In the genomic region with DNA sequence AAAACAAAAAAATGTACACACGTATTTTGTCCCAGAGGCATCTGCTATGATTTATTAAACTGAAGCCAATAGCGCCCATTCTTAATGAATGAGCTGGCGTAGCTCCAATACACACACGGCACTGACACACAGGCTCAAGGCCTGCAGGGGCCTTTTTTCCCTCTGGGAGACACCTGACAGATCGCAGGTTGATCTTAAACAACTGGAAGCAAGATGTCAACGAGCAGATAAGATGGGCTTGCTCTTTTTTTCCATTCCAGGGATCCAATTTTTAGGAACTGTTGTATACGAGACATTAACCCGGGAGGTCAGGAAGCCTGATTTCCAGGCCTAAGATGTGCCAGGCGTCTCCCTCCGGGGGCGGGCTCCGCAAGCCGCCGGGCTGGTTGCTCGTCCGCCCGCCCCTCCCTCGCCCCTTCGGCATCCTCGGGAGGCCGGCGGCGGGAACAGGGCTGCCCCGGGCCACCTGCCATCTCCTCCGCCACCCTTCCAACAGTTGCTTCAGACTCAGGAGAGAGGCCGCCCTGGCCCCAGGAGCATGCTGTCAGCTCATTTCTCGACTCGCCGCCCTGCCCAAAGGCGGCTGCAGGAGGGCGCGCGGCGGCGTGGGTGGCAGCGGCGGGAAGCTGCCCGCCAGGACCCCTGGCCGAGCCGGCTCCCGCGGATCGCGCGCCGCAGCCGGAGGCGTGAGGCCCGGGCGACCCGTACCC, we compare ENCODE assay signal across 2 cellular contexts.
A peak's percentile ranks its signal among the peaks of the same experiment; 100 is the strongest.
TF ChIP-seq lines count a peak whose summit lies in the region.

No MANE protein-coding gene starts in this region.

TF ChIP-seq in HEK293T, 16 proteins besides CTCF, POLR2A, EP300 and RAD21 (continued from another document):
- TF ChIP-seq, protein P1, sequence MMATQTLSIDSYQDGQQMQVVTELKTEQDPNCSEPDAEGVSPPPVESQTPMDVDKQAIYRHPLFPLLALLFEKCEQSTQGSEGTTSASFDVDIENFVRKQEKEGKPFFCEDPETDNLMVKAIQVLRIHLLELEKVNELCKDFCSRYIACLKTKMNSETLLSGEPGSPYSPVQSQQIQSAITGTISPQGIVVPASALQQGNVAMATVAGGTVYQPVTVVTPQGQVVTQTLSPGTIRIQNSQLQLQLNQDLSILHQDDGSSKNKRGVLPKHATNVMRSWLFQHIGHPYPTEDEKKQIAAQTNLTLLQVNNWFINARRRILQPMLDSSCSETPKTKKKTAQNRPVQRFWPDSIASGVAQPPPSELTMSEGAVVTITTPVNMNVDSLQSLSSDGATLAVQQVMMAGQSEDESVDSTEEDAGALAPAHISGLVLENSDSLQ (IDR thresholded peaks at IDR 0.05): peak; percentile 60
- TF ChIP-seq BHLHE40 (IDR thresholded peaks at IDR 0.05; ENCODE audit: borderline replicate concordance) (no peak), ELF4 (IDR thresholded peaks at IDR 0.05) (no peak), TARDBP (IDR thresholded peaks at IDR 0.05) (no peak), L3MBTL2 (conservative IDR thresholded peaks at IDR 0.05) (0 out of 2 replicates have a peak, but pooled peaks have one; percentile 30), ARNT (IDR thresholded peaks at IDR 0.05) (no peak)

TF ChIP-seq in HepG2, 621 proteins besides CTCF, POLR2A, EP300 and RAD21 (continued from another document and continues in another):
- TF ChIP-seq, protein P2, sequence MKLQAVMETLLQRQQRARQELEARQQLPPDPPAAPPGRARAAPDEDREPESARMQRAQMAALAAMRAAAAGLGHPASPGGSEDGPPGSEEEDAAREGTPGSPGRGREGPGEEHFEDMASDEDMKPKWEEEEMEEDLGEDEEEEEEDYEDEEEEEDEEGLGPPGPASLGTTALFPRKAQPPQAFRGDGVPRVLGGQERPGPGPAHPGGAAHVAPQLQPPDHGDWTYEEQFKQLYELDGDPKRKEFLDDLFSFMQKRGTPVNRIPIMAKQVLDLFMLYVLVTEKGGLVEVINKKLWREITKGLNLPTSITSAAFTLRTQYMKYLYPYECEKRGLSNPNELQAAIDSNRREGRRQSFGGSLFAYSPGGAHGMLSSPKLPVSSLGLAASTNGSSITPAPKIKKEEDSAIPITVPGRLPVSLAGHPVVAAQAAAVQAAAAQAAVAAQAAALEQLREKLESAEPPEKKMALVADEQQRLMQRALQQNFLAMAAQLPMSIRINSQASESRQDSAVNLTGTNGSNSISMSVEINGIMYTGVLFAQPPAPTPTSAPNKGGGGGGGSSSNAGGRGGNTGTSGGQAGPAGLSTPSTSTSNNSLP (IDR thresholded peaks at IDR 0.05; ENCODE audit: low read depth, low read length): no peak
- TF ChIP-seq MYNN (CRISPR knock-in tag; IDR thresholded peaks at IDR 0.05; ENCODE audit: low read depth): no peak
- TF ChIP-seq ZBTB26 (CRISPR knock-in tag; IDR thresholded peaks at IDR 0.05; ENCODE audit: borderline replicate concordance): no peak
- no peak for TF ChIP-seq SRY (CRISPR knock-in tag; IDR thresholded peaks at IDR 0.05)
- TF ChIP-seq ZMYM4 (CRISPR knock-in tag; IDR thresholded peaks at IDR 0.05): no peak
- no peak for TF ChIP-seq SOX13 (IDR thresholded peaks at IDR 0.05)
- no peak for TF ChIP-seq SOX13 (CRISPR knock-in tag; conservative IDR thresholded peaks at IDR 0.05 in 1 of 2, IDR thresholded peaks at IDR 0.05 in 1 of 2)
- TF ChIP-seq ZNF263 (CRISPR knock-in tag; IDR thresholded peaks at IDR 0.05): no peak
- no peak for TF ChIP-seq ZKSCAN1 (IDR thresholded peaks at IDR 0.05; ENCODE audit: low read length)
- no peak for TF ChIP-seq ATF7 (IDR thresholded peaks at IDR 0.05)
- no peak for TF ChIP-seq ATF7 (CRISPR knock-in tag; IDR thresholded peaks at IDR 0.05)
- TF ChIP-seq, protein P3, sequence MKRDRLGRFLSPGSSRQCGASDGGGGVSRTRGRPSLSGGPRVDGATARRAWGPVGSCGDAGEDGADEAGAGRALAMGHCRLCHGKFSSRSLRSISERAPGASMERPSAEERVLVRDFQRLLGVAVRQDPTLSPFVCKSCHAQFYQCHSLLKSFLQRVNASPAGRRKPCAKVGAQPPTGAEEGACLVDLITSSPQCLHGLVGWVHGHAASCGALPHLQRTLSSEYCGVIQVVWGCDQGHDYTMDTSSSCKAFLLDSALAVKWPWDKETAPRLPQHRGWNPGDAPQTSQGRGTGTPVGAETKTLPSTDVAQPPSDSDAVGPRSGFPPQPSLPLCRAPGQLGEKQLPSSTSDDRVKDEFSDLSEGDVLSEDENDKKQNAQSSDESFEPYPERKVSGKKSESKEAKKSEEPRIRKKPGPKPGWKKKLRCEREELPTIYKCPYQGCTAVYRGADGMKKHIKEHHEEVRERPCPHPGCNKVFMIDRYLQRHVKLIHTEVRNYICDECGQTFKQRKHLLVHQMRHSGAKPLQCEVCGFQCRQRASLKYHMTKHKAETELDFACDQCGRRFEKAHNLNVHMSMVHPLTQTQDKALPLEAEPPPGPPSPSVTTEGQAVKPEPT (CRISPR knock-in tag; IDR thresholded peaks at IDR 0.05; ENCODE audit: low read depth): no peak
- no peak for TF ChIP-seq ZNF124 (CRISPR knock-in tag; IDR thresholded peaks at IDR 0.05)
- no peak for TF ChIP-seq RNF219 (CRISPR knock-in tag; IDR thresholded peaks at IDR 0.05)
- no peak for TF ChIP-seq XRCC5 (optimal IDR thresholded peaks at IDR 0.05; ENCODE audit: low read length)
- no peak for TF ChIP-seq ZNF615 (CRISPR knock-in tag; IDR thresholded peaks at IDR 0.05; ENCODE audit: borderline replicate concordance)
- TF ChIP-seq CBX2 (IDR thresholded peaks at IDR 0.05; ENCODE audit: low read depth, low read length): no peak
- no peak for TF ChIP-seq CBX2 (CRISPR knock-in tag; IDR thresholded peaks at IDR 0.05; ENCODE audit: low read depth)
- no peak for TF ChIP-seq ATAD3A (CRISPR knock-in tag; IDR thresholded peaks at IDR 0.05)
- TF ChIP-seq ZNF12 (CRISPR knock-in tag; IDR thresholded peaks at IDR 0.05): no peak
- TF ChIP-seq ZBTB20 (CRISPR knock-in tag; IDR thresholded peaks at IDR 0.05; ENCODE audit: borderline replicate concordance, low read depth): no peak
- TF ChIP-seq ZFY (CRISPR knock-in tag; IDR thresholded peaks at IDR 0.05): peak; percentile 51; the same call in 1 of the 2 replicates
- TF ChIP-seq, protein P4, sequence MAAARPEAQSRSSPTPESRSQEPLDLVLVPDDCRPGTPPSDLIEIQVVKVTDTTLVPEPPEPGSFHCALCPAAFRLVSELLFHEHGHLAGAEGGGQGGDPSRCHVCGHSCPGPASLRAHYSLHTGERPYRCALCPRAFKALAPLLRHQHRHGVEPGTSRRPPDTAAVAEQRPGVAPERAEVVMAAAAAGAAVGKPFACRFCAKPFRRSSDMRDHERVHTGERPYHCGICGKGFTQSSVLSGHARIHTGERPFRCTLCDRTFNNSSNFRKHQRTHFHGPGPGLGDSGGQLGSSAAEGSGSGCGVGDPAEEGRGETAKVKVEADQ (CRISPR knock-in tag; IDR thresholded peaks at IDR 0.05; ENCODE audit: borderline replicate concordance): no peak
- no peak for TF ChIP-seq REXO4 (CRISPR knock-in tag; IDR thresholded peaks at IDR 0.05; ENCODE audit: borderline replicate concordance)
- no peak for TF ChIP-seq MXI1 (IDR thresholded peaks at IDR 0.05; ENCODE audit: borderline replicate concordance, low read depth, low read length)
- TF ChIP-seq, protein P5, sequence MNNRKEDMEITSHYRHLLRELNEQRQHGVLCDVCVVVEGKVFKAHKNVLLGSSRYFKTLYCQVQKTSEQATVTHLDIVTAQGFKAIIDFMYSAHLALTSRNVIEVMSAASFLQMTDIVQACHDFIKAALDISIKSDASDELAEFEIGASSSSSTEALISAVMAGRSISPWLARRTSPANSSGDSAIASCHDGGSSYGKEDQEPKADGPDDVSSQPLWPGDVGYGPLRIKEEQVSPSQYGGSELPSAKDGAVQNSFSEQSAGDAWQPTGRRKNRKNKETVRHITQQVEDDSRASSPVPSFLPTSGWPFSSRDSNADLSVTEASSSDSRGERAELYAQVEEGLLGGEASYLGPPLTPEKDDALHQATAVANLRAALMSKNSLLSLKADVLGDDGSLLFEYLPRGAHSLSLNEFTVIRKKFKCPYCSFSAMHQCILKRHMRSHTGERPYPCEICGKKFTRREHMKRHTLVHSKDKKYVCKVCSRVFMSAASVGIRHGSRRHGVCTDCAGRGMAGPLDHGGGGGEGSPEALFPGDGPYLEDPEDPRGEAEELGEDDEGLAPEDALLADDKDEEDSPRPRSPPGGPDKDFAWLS (CRISPR knock-in tag; IDR thresholded peaks at IDR 0.05; ENCODE audit: borderline replicate concordance): no peak
- TF ChIP-seq GABPB1 (CRISPR knock-in tag; IDR thresholded peaks at IDR 0.05): 0 out of 2 replicates have a peak, but pooled peaks have one; percentile 28
- no peak for TF ChIP-seq ZNF737 (CRISPR knock-in tag; IDR thresholded peaks at IDR 0.05; ENCODE audit: borderline replicate concordance)
- no peak for TF ChIP-seq ZKSCAN8 (CRISPR knock-in tag; IDR thresholded peaks at IDR 0.05; ENCODE audit: borderline replicate concordance)
- TF ChIP-seq NR2F1 (CRISPR knock-in tag; IDR thresholded peaks at IDR 0.05): no peak
- no peak for TF ChIP-seq SOX6 (IDR thresholded peaks at IDR 0.05)
- peak; percentile 28; the same call in 1 of the 2 replicates for TF ChIP-seq SOX6 (CRISPR knock-in tag; IDR thresholded peaks at IDR 0.05)
- TF ChIP-seq CAMTA2 (CRISPR knock-in tag; IDR thresholded peaks at IDR 0.05; ENCODE audit: borderline replicate concordance): no peak
- no peak for TF ChIP-seq ZNF549 (CRISPR knock-in tag; IDR thresholded peaks at IDR 0.05)
- TF ChIP-seq MIER2 (CRISPR knock-in tag; IDR thresholded peaks at IDR 0.05): no peak
- TF ChIP-seq PITX1 (CRISPR knock-in tag; IDR thresholded peaks at IDR 0.05): no peak
- no peak for TF ChIP-seq ARNTL (CRISPR knock-in tag; IDR thresholded peaks at IDR 0.05)
- TF ChIP-seq HDAC1 (CRISPR knock-in tag; IDR thresholded peaks at IDR 0.05): no peak
- no peak for TF ChIP-seq MAF1 (CRISPR knock-in tag; IDR thresholded peaks at IDR 0.05; ENCODE audit: borderline replicate concordance)
- TF ChIP-seq, protein P6, sequence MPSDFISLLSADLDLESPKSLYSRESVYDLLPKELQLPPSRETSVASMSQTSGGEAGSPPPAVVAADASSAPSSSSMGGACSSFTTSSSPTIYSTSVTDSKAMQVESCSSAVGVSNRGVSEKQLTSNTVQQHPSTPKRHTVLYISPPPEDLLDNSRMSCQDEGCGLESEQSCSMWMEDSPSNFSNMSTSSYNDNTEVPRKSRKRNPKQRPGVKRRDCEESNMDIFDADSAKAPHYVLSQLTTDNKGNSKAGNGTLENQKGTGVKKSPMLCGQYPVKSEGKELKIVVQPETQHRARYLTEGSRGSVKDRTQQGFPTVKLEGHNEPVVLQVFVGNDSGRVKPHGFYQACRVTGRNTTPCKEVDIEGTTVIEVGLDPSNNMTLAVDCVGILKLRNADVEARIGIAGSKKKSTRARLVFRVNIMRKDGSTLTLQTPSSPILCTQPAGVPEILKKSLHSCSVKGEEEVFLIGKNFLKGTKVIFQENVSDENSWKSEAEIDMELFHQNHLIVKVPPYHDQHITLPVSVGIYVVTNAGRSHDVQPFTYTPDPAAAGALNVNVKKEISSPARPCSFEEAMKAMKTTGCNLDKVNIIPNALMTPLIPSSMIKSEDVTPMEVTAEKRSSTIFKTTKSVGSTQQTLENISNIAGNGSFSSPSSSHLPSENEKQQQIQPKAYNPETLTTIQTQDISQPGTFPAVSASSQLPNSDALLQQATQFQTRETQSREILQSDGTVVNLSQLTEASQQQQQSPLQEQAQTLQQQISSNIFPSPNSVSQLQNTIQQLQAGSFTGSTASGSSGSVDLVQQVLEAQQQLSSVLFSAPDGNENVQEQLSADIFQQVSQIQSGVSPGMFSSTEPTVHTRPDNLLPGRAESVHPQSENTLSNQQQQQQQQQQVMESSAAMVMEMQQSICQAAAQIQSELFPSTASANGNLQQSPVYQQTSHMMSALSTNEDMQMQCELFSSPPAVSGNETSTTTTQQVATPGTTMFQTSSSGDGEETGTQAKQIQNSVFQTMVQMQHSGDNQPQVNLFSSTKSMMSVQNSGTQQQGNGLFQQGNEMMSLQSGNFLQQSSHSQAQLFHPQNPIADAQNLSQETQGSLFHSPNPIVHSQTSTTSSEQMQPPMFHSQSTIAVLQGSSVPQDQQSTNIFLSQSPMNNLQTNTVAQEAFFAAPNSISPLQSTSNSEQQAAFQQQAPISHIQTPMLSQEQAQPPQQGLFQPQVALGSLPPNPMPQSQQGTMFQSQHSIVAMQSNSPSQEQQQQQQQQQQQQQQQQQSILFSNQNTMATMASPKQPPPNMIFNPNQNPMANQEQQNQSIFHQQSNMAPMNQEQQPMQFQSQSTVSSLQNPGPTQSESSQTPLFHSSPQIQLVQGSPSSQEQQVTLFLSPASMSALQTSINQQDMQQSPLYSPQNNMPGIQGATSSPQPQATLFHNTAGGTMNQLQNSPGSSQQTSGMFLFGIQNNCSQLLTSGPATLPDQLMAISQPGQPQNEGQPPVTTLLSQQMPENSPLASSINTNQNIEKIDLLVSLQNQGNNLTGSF (CRISPR knock-in tag; IDR thresholded peaks at IDR 0.05): no peak
- TF ChIP-seq PREB (CRISPR knock-in tag; IDR thresholded peaks at IDR 0.05): no peak
- TF ChIP-seq YEATS4 (CRISPR knock-in tag; IDR thresholded peaks at IDR 0.05; ENCODE audit: borderline replicate concordance): no peak
- no peak for TF ChIP-seq SIX1 (CRISPR knock-in tag; IDR thresholded peaks at IDR 0.05; ENCODE audit: borderline replicate concordance)
- TF ChIP-seq ZNF562 (CRISPR knock-in tag; IDR thresholded peaks at IDR 0.05; ENCODE audit: borderline replicate concordance): no peak
- no peak for TF ChIP-seq ZNF225 (CRISPR knock-in tag; IDR thresholded peaks at IDR 0.05)
